Comparison of ENCODE assay signal across 2 cellular contexts in the genomic region with DNA sequence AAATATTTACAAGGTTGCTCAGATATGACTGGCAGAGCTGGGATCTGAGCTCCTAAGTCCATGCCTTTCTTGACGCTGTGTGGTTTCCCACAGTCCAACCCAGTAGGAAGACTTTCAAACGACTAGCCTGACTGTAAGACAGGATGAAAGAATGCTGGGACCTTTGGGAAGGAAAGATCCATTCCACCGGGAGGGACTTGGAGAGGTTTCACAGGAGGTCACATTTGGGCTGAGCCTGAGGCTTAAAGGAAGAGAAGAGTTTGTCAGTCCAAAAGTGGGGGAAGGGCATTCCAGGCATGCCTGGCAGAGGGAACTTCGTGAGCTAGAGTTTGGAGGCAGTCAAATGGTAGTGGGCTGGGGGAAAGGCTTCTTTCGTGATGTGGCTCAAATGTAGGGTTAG.
TF ChIP-seq lines count a peak whose summit lies in the region.

No MANE protein-coding gene starts in this region.

TF ChIP-seq in HCT116, 20 proteins besides CTCF, POLR2A, EP300 and RAD21 (continued from another document):
- no peak for TF ChIP-seq TCF7L2 (IDR thresholded peaks at IDR 0.05; ENCODE audit: borderline replicate concordance, extremely low read depth, insufficient read depth, insufficient read length)
- no peak for TF ChIP-seq JUND (IDR thresholded peaks at IDR 0.05)
- TF ChIP-seq FOSL1 (IDR thresholded peaks at IDR 0.05; ENCODE audit: low read depth) = no peak
- TF ChIP-seq, protein P1, sequence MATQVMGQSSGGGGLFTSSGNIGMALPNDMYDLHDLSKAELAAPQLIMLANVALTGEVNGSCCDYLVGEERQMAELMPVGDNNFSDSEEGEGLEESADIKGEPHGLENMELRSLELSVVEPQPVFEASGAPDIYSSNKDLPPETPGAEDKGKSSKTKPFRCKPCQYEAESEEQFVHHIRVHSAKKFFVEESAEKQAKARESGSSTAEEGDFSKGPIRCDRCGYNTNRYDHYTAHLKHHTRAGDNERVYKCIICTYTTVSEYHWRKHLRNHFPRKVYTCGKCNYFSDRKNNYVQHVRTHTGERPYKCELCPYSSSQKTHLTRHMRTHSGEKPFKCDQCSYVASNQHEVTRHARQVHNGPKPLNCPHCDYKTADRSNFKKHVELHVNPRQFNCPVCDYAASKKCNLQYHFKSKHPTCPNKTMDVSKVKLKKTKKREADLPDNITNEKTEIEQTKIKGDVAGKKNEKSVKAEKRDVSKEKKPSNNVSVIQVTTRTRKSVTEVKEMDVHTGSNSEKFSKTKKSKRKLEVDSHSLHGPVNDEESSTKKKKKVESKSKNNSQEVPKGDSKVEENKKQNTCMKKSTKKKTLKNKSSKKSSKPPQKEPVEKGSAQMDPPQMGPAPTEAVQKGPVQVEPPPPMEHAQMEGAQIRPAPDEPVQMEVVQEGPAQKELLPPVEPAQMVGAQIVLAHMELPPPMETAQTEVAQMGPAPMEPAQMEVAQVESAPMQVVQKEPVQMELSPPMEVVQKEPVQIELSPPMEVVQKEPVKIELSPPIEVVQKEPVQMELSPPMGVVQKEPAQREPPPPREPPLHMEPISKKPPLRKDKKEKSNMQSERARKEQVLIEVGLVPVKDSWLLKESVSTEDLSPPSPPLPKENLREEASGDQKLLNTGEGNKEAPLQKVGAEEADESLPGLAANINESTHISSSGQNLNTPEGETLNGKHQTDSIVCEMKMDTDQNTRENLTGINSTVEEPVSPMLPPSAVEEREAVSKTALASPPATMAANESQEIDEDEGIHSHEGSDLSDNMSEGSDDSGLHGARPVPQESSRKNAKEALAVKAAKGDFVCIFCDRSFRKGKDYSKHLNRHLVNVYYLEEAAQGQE (IDR thresholded peaks at IDR 0.05; ENCODE audit: low read depth) = no peak
- TF ChIP-seq ZNF274 (IDR thresholded peaks at IDR 0.05; ENCODE audit: low read depth, low read length) = no peak
- no peak for TF ChIP-seq ZFX (IDR thresholded peaks at IDR 0.05)
- no peak for TF ChIP-seq YY1 (IDR thresholded peaks at IDR 0.05; ENCODE audit: extremely low read depth, insufficient replicate concordance, low read depth, low read length)
- TF ChIP-seq, protein P2, sequence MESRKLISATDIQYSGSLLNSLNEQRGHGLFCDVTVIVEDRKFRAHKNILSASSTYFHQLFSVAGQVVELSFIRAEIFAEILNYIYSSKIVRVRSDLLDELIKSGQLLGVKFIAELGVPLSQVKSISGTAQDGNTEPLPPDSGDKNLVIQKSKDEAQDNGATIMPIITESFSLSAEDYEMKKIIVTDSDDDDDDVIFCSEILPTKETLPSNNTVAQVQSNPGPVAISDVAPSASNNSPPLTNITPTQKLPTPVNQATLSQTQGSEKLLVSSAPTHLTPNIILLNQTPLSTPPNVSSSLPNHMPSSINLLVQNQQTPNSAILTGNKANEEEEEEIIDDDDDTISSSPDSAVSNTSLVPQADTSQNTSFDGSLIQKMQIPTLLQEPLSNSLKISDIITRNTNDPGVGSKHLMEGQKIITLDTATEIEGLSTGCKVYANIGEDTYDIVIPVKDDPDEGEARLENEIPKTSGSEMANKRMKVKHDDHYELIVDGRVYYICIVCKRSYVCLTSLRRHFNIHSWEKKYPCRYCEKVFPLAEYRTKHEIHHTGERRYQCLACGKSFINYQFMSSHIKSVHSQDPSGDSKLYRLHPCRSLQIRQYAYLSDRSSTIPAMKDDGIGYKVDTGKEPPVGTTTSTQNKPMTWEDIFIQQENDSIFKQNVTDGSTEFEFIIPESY (IDR thresholded peaks at IDR 0.05; ENCODE audit: extremely low read depth, insufficient replicate concordance, low read length) = no peak
- no peak for TF ChIP-seq ELF1 (IDR thresholded peaks at IDR 0.05; ENCODE audit: borderline replicate concordance, low read depth)
- no peak for TF ChIP-seq SRF (IDR thresholded peaks at IDR 0.05; ENCODE audit: low read depth)
- TF ChIP-seq POLR2AphosphoS5 (IDR thresholded peaks at IDR 0.05; ENCODE audit: low read depth, low read length) = no peak
- no peak for TF ChIP-seq CBX3 (IDR thresholded peaks at IDR 0.05; ENCODE audit: low read depth)
- no peak for TF ChIP-seq SP1 (IDR thresholded peaks at IDR 0.05; ENCODE audit: low read depth)

TF ChIP-seq in WTC11, 78 proteins besides CTCF, POLR2A, EP300 and RAD21 (continued from another document):
- TF ChIP-seq CREM (CRISPR knock-in tag; IDR thresholded peaks at IDR 0.05) (no peak), NR3C1 (CRISPR knock-in tag; conservative IDR thresholded peaks at IDR 0.05; ENCODE audit: low read depth) (no peak)
